Comparison of ENCODE assay signal across 1 cellular context in the genomic region with DNA sequence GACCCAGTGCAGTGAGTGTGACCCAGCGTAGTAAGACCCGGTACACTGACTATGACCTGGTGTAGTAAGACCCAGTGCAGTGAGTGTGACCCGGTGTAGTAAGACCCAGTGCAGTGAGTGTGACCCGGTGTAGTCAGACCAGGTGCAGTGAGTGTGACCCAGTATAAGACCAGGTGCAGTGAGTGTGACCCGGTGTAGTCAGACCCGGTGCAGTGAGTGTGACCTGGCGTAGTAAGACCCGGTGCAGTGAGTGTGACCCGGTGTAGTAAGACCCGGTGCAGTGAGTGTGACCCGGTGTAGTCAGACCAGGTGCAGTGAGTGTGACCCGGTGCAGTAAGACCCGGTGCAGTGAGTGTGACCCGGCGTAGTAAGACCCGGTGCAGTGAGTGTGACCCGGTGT.
TF ChIP-seq lines count a peak whose summit lies in the region.
"Not testable (repeated sequence)": the region's sequence is repeated elsewhere in the genome, so short reads cannot be mapped to it uniquely, and the experiment has no call there.

No MANE protein-coding gene starts in this region.

TF ChIP-seq in K562, 482 proteins besides CTCF, POLR2A, EP300 and RAD21 (continued from another document):
- TF ChIP-seq CBX3 (IDR thresholded peaks at IDR 0.05; ENCODE audit: borderline replicate concordance in 1 of 2, low read length in 2 of 2) (peak in 1 of 2 experiments; percentile 92; a peak in 1 of 3 replicates), PML (IDR thresholded peaks at IDR 0.05; ENCODE audit: low read length) (peak; percentile 50; the same call in 1 of the 2 replicates), ZBTB40 (CRISPR knock-in tag; IDR thresholded peaks at IDR 0.05) (peak; percentile 57; the same call in 1 of the 2 replicates), SMAD1 (IDR thresholded peaks at IDR 0.05; ENCODE audit: low read depth, low read length, partially characterized antibody) (peak; percentile 73), SMC3 (conservative IDR thresholded peaks at IDR 0.05; ENCODE audit: insufficient read depth, low read depth, low read length) (0 out of 2 replicates have a peak, but pooled peaks have one; percentile 38), SRSF3 (IDR thresholded peaks at IDR 0.05; ENCODE audit: insufficient read depth, low read length) (peak; percentile 94), SP2 (IDR thresholded peaks at IDR 0.05; ENCODE audit: extremely low read depth, low read depth, low read length, poor library complexity, severe bottlenecking) (peak; percentile 48), CHD2 (IDR thresholded peaks at IDR 0.05; ENCODE audit: low read depth, low read length) (peak; percentile 22; the same call in 1 of the 2 replicates), HCFC1 (IDR thresholded peaks at IDR 0.05; ENCODE audit: low read depth, low read length) (0 out of 2 replicates have a peak, but pooled peaks have one; percentile 18), MYNN (IDR thresholded peaks at IDR 0.05) (0 out of 2 replicates have a peak, but pooled peaks have one; percentile 10)
- not testable (repeated sequence) for TF ChIP-seq ZBTB40 (IDR thresholded peaks at IDR 0.05); MYNN (CRISPR knock-in tag; IDR thresholded peaks at IDR 0.05)
